ENCODE assay signal across 1 cellular context in genomic region chr1:40691538-40692428, GRCh38.
TF ChIP-seq lines count a peak whose summit lies in the region.

Gene NFYC, plus strand, starts transcription at chr1:40691704. Its CDS starts 47,140 bp downstream, at chr1:40738844.

TF ChIP-seq in HepG2, 621 proteins besides CTCF, POLR2A, EP300 and RAD21 (continued from another document and continues in another):
- TF ChIP-seq, protein P1, sequence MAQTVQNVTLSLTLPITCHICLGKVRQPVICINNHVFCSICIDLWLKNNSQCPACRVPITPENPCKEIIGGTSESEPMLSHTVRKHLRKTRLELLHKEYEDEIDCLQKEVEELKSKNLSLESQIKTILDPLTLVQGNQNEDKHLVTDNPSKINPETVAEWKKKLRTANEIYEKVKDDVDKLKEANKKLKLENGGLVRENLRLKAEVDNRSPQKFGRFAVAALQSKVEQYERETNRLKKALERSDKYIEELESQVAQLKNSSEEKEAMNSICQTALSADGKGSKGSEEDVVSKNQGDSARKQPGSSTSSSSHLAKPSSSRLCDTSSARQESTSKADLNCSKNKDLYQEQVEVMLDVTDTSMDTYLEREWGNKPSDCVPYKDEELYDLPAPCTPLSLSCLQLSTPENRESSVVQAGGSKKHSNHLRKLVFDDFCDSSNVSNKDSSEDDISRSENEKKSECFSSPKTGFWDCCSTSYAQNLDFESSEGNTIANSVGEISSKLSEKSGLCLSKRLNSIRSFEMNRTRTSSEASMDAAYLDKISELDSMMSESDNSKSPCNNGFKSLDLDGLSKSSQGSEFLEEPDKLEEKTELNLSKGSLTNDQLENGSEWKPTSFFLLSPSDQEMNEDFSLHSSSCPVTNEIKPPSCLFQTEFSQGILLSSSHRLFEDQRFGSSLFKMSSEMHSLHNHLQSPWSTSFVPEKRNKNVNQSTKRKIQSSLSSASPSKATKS (CRISPR knock-in tag; IDR thresholded peaks at IDR 0.05): 0 out of 2 replicates have a peak, but pooled peaks have one; percentile 19
- peak; percentile 69; the same call in 1 of the 2 replicates for TF ChIP-seq KMT2A (CRISPR knock-in tag; IDR thresholded peaks at IDR 0.05)
- TF ChIP-seq SRSF4 (IDR thresholded peaks at IDR 0.05; ENCODE audit: low read depth, low read length, poor library complexity, severe bottlenecking): no peak
- TF ChIP-seq, protein P2, sequence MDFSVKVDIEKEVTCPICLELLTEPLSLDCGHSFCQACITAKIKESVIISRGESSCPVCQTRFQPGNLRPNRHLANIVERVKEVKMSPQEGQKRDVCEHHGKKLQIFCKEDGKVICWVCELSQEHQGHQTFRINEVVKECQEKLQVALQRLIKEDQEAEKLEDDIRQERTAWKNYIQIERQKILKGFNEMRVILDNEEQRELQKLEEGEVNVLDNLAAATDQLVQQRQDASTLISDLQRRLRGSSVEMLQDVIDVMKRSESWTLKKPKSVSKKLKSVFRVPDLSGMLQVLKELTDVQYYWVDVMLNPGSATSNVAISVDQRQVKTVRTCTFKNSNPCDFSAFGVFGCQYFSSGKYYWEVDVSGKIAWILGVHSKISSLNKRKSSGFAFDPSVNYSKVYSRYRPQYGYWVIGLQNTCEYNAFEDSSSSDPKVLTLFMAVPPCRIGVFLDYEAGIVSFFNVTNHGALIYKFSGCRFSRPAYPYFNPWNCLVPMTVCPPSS (IDR thresholded peaks at IDR 0.05): no peak
- TF ChIP-seq KLF12 (CRISPR knock-in tag; IDR thresholded peaks at IDR 0.05; ENCODE audit: borderline replicate concordance): 0 out of 2 replicates have a peak, but pooled peaks have one; percentile 19
- peak; percentile 87 for TF ChIP-seq NFYB (CRISPR knock-in tag; IDR thresholded peaks at IDR 0.05)
- peak; percentile 94; the same call in 1 of the 2 replicates for TF ChIP-seq ZNF350 (CRISPR knock-in tag; IDR thresholded peaks at IDR 0.05; ENCODE audit: borderline replicate concordance, low read depth)
- TF ChIP-seq REXO4 (CRISPR knock-in tag; IDR thresholded peaks at IDR 0.05; ENCODE audit: borderline replicate concordance): peak; percentile 81; the same call in 1 of the 2 replicates
- TF ChIP-seq HOXA5 (CRISPR knock-in tag; IDR thresholded peaks at IDR 0.05): peak; percentile 82; the same call in 1 of the 2 replicates
- peak; percentile 67 for TF ChIP-seq REPIN1 (CRISPR knock-in tag; IDR thresholded peaks at IDR 0.05; ENCODE audit: borderline replicate concordance, low read depth)
- no peak for TF ChIP-seq ZSCAN20 (CRISPR knock-in tag; IDR thresholded peaks at IDR 0.05; ENCODE audit: borderline replicate concordance)
- TF ChIP-seq ZEB1 (IDR thresholded peaks at IDR 0.05; ENCODE audit: insufficient replicate concordance, low read depth): peak; percentile 79
- TF ChIP-seq ZNF713 (CRISPR knock-in tag; IDR thresholded peaks at IDR 0.05): no peak
- TF ChIP-seq GTF2F1 (IDR thresholded peaks at IDR 0.05; ENCODE audit: low read length): no peak; the same call in 1 of the 2 replicates
- no peak for TF ChIP-seq SETDB1 (CRISPR knock-in tag; IDR thresholded peaks at IDR 0.05; ENCODE audit: borderline replicate concordance)
- peak; percentile 97 for TF ChIP-seq CHD2 (IDR thresholded peaks at IDR 0.05; ENCODE audit: low read depth, low read length)
- no peak for TF ChIP-seq ZNF577 (CRISPR knock-in tag; IDR thresholded peaks at IDR 0.05; ENCODE audit: borderline replicate concordance, low read depth)
- TF ChIP-seq ZNF256 (CRISPR knock-in tag; conservative IDR thresholded peaks at IDR 0.05): 0 out of 2 replicates have a peak, but pooled peaks have one; percentile 33
- no peak for TF ChIP-seq ZNF619 (CRISPR knock-in tag; IDR thresholded peaks at IDR 0.05)
- TF ChIP-seq RXRA (CRISPR knock-in tag; IDR thresholded peaks at IDR 0.05): peak; percentile 67
- peak; percentile 87; the same call in 1 of the 2 replicates for TF ChIP-seq SMYD3 (CRISPR knock-in tag; IDR thresholded peaks at IDR 0.05)
- TF ChIP-seq AGO2 (optimal IDR thresholded peaks at IDR 0.05; ENCODE audit: low read depth, low read length): peak; percentile 99
- TF ChIP-seq ZNF430 (CRISPR knock-in tag; IDR thresholded peaks at IDR 0.05): peak; percentile 91; the same call in 1 of the 2 replicates
- peak; percentile 55; the same call in 1 of the 2 replicates for TF ChIP-seq GATAD2A (CRISPR knock-in tag; IDR thresholded peaks at IDR 0.05)
- peak; percentile 10; the same call in 1 of the 2 replicates for TF ChIP-seq ZBTB33 (CRISPR knock-in tag; IDR thresholded peaks at IDR 0.05)
- peak; percentile 94 for TF ChIP-seq ZSCAN31 (CRISPR knock-in tag; IDR thresholded peaks at IDR 0.05; ENCODE audit: low read depth)
- peak; percentile 97 for TF ChIP-seq RBM22 (optimal IDR thresholded peaks at IDR 0.05; ENCODE audit: low read length)
- TF ChIP-seq ZNF589 (CRISPR knock-in tag; conservative IDR thresholded peaks at IDR 0.05): peak; percentile 91; the same call in 1 of the 2 replicates
- no peak; the same call in 1 of the 2 replicates for TF ChIP-seq ZFP41 (CRISPR knock-in tag; IDR thresholded peaks at IDR 0.05; ENCODE audit: borderline replicate concordance)
- TF ChIP-seq ZNF496 (CRISPR knock-in tag; IDR thresholded peaks at IDR 0.05; ENCODE audit: insufficient replicate concordance): no peak
- peak; percentile 59; the same call in 1 of the 2 replicates for TF ChIP-seq BCL6 (CRISPR knock-in tag; IDR thresholded peaks at IDR 0.05)
- TF ChIP-seq PAX8 (CRISPR knock-in tag; IDR thresholded peaks at IDR 0.05; ENCODE audit: borderline replicate concordance): peak; percentile 91; the same call in 1 of the 2 replicates
- peak; percentile 86 for TF ChIP-seq THAP11 (CRISPR knock-in tag; IDR thresholded peaks at IDR 0.05)
- TF ChIP-seq, protein P3, sequence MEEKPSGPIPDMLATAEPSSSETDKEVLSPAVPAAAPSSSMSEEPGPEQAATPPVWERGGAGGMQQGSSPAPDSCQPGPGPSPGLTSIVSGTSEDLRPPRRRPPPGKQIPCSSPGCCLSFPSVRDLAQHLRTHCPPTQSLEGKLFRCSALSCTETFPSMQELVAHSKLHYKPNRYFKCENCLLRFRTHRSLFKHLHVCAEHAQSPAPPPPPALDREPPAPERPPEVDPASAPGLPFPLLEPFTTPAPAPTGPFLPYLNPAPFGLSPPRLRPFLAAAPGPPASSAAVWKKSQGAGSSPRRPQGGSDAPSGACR (CRISPR knock-in tag; IDR thresholded peaks at IDR 0.05): peak; percentile 97
- TF ChIP-seq RBFOX2 (IDR thresholded peaks at IDR 0.05; ENCODE audit: low read depth, low read length): peak; percentile 99
- no peak for TF ChIP-seq SRF (IDR thresholded peaks at IDR 0.05; ENCODE audit: low read depth, low read length)
- no peak for TF ChIP-seq CENPX (CRISPR knock-in tag; IDR thresholded peaks at IDR 0.05)
- no peak for TF ChIP-seq PITX1 (CRISPR knock-in tag; IDR thresholded peaks at IDR 0.05)
- no peak for TF ChIP-seq SNRNP70 (IDR thresholded peaks at IDR 0.05; ENCODE audit: low read depth, low read length)
- TF ChIP-seq, protein P4, sequence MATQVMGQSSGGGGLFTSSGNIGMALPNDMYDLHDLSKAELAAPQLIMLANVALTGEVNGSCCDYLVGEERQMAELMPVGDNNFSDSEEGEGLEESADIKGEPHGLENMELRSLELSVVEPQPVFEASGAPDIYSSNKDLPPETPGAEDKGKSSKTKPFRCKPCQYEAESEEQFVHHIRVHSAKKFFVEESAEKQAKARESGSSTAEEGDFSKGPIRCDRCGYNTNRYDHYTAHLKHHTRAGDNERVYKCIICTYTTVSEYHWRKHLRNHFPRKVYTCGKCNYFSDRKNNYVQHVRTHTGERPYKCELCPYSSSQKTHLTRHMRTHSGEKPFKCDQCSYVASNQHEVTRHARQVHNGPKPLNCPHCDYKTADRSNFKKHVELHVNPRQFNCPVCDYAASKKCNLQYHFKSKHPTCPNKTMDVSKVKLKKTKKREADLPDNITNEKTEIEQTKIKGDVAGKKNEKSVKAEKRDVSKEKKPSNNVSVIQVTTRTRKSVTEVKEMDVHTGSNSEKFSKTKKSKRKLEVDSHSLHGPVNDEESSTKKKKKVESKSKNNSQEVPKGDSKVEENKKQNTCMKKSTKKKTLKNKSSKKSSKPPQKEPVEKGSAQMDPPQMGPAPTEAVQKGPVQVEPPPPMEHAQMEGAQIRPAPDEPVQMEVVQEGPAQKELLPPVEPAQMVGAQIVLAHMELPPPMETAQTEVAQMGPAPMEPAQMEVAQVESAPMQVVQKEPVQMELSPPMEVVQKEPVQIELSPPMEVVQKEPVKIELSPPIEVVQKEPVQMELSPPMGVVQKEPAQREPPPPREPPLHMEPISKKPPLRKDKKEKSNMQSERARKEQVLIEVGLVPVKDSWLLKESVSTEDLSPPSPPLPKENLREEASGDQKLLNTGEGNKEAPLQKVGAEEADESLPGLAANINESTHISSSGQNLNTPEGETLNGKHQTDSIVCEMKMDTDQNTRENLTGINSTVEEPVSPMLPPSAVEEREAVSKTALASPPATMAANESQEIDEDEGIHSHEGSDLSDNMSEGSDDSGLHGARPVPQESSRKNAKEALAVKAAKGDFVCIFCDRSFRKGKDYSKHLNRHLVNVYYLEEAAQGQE (IDR thresholded peaks at IDR 0.05; ENCODE audit: borderline replicate concordance in 1 of 2, low read depth in 1 of 2, low read length in 2 of 2): peak in 1 of 2 experiments; percentile 61; a peak in 1 of 4 replicates
- no peak for TF ChIP-seq HOXA7 (CRISPR knock-in tag; IDR thresholded peaks at IDR 0.05)
- TF ChIP-seq, protein P5, sequence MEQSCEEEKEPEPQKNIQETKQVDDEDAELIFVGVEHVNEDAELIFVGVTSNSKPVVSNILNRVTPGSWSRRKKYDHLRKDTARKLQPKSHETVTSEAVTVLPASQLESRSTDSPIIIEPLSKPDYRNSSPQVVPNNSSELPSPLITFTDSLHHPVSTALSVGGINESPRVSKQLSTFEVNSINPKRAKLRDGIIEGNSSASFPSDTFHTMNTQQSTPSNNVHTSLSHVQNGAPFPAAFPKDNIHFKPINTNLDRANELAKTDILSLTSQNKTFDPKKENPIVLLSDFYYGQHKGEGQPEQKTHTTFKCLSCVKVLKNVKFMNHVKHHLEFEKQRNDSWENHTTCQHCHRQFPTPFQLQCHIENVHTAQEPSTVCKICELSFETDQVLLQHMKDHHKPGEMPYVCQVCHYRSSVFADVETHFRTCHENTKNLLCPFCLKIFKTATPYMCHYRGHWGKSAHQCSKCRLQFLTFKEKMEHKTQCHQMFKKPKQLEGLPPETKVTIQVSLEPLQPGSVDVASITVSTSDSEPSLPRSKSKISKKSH (CRISPR knock-in tag; IDR thresholded peaks at IDR 0.05; ENCODE audit: borderline replicate concordance): peak; percentile 89; the same call in 1 of the 2 replicates
- TF ChIP-seq ZNF512B (CRISPR knock-in tag; IDR thresholded peaks at IDR 0.05; ENCODE audit: borderline replicate concordance): no peak; the same call in 1 of the 2 replicates
- TF ChIP-seq, protein P6, sequence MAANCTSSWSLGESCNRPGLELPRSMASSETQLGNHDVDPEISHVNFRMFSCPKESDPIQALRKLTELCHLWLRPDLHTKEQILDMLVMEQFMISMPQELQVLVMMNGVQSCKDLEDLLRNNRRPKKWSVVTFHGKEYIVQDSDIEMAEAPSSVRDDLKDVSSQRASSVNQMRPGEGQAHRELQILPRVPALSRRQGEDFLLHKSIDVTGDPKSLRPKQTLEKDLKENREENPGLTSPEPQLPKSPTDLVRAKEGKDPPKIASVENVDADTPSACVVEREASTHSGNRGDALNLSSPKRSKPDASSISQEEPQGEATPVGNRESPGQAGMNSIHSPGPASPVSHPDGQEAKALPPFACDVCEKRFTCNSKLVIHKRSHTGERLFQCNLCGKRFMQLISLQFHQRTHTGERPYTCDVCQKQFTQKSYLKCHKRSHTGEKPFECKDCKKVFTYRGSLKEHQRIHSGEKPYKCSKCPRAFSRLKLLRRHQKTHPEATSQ (CRISPR knock-in tag; IDR thresholded peaks at IDR 0.05; ENCODE audit: borderline replicate concordance): 0 out of 2 replicates have a peak, but pooled peaks have one; percentile 8
- TF ChIP-seq DRAP1 (CRISPR knock-in tag; IDR thresholded peaks at IDR 0.05): peak; percentile 71
- TF ChIP-seq ZBTB8A (CRISPR knock-in tag; IDR thresholded peaks at IDR 0.05; ENCODE audit: borderline replicate concordance, low read depth): peak; percentile 99
- TF ChIP-seq, protein P7, sequence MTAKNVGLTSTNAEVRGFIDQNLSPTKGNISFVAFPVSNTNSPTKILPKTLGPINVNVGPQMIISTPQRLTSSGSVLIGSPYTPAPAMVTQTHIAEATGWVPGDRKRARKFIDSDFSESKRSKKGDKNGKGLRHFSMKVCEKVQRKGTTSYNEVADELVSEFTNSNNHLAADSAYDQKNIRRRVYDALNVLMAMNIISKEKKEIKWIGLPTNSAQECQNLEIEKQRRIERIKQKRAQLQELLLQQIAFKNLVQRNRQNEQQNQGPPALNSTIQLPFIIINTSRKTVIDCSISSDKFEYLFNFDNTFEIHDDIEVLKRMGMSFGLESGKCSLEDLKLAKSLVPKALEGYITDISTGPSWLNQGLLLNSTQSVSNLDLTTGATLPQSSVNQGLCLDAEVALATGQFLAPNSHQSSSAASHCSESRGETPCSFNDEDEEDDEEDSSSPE (CRISPR knock-in tag; IDR thresholded peaks at IDR 0.05): peak; percentile 91
